In genomic region chr22:45420539-45420938, GRCh38 we compare ENCODE assay signal across 25 cellular contexts. TPM values are rescaled to one million over a fixed set of nuclear protein-coding genes. Genes with fewer than 3 reads are reported as not detected.
"Had no signal": no experiment of that assay in that cellular context is flagged by ENCODE, and none has a peak within 500 bp of the region (broad histone marks: within the 10 kb centered on the region; RNA-seq: fewer than 3 reads in every experiment).

No MANE protein-coding gene starts in this region.

- H3K4me3 Mint-ChIP-seq: naive thymus-derived CD4-positive, alpha-beta T cell; nephron progenitor cell; stimulated activated memory B cell treated with anti-CD40 and anti-IgM and Interleukin-4, amounts not matched to agents 10 μg/mL and 1 μg/mL and 100 μg/mL, for 72 hours had no signal

- H3K9me3 Mint-ChIP-seq: stimulated activated memory B cell treated with anti-CD40 and anti-IgM and Interleukin-4, amounts not matched to agents 10 μg/mL and 1 μg/mL and 100 μg/mL, for 72 hours had no signal

- H3K36me3 Mint-ChIP-seq: stimulated activated memory B cell treated with anti-CD40 and anti-IgM and Interleukin-4, amounts not matched to agents 10 μg/mL and 1 μg/mL and 100 μg/mL, for 72 hours had no signal

- H3K27ac Mint-ChIP-seq: nephron progenitor cell; stimulated activated memory B cell treated with anti-CD40 and anti-IgM and Interleukin-4, amounts not matched to agents 10 μg/mL and 1 μg/mL and 100 μg/mL, for 72 hours had no signal

- ATAC-seq: esophagus mucosa; heart left ventricle; left cardiac atrium; left ventricle myocardium superior; naive thymus-derived CD4-positive, alpha-beta T cell; sciatic nerve; stimulated activated memory B cell treated with anti-CD40 and anti-IgM and Interleukin-4, amounts not matched to agents 10 μg/mL and 1 μg/mL and 100 μg/mL, for 72 hours; upper lobe of right lung had no signal

- H3K27me3 Mint-ChIP-seq: naive thymus-derived CD4-positive, alpha-beta T cell; stimulated activated memory B cell treated with anti-CD40 and anti-IgM and Interleukin-4, amounts not matched to agents 10 μg/mL and 1 μg/mL and 100 μg/mL, for 72 hours had no signal

- DNase-seq: central memory CD4-positive, alpha-beta T cell; cortex of kidney; effector CD8-positive, alpha-beta T cell; heart left ventricle; hypothalamus; left cardiac atrium; left ventricle myocardium superior; mesendoderm; naive thymus-derived CD4-positive, alpha-beta T cell; nephron progenitor cell; spleen; stimulated activated CD4-positive, alpha-beta T cell treated with anti-CD3 and anti-CD28 coated beads, Interleukin-15, amount 100 ng/mL, for 24 hours; stimulated activated CD4-positive, alpha-beta T cell treated with anti-CD3 and anti-CD28 coated beads, Interleukin-1b, Interleukin-23, amount 100 ng/mL, for 48 hours; stimulated activated CD4-positive, alpha-beta T cell treated with anti-CD3 and anti-CD28 coated beads, Interleukin-4, amount 100 ng/mL, for 24 hours; thyroid gland had no signal

RNA-seq across cellular contexts. Expression of gene RIBC2, which starts 7.0 kb away (rescaled TPM):
- total RNA-seq: chondrocyte, fibroblast of lung, left ventricle myocardium superior, osteoblast, upper lobe of right lung had no signal

RNA-seq across cellular contexts. Expression of gene SMC1B, which starts 7.1 kb away (rescaled TPM):
- total RNA-seq: chondrocyte, esophagus mucosa, fibroblast of lung, frontal cortex, glomerular endothelial cell, heart left ventricle, left cardiac atrium, left ventricle myocardium superior, lung, osteoblast, sciatic nerve, upper lobe of right lung had no signal
